ENCODE assay signal across 8 cellular contexts in genomic region chr2:68253211-68254068, GRCh38. TPM values are rescaled to one million over a fixed set of nuclear protein-coding genes. Genes with fewer than 3 reads are reported as not detected.
A peak's percentile ranks its signal among the peaks of the same experiment; 100 is the strongest.
DNase-seq lines count a peak whose midpoint lies in the region; ATAC-seq and TF ChIP-seq lines count a peak whose summit lies in the region.

No MANE protein-coding gene starts in this region.

- peak overlapping the region; percentile 44 for H3K4me2 ChIP-seq in mesendoderm (ENCODE audit: low read length)

- H4K8ac ChIP-seq in mesendoderm (ENCODE audit: low read depth, low read length), result no peak overlapping the region

- WGBS in mesendoderm (ENCODE audit: extremely low coverage, insufficient coverage, low lambda C conversion rate), result no CpG with 5 or more reads among the region's 16 CpGs

- H2BK5ac ChIP-seq in mesendoderm (ENCODE audit: low read length), result peak overlapping the region; percentile 1

- H3K27ac ChIP-seq in SJSA1 (peak overlapping the region; percentile 90), mesendoderm (ENCODE audit: low read depth, low read length) (peak overlapping the region; percentile 86), thoracic aorta (peak overlapping the region; percentile 92 to 95)

- H3K27me3 ChIP-seq in SJSA1 (replicated peaks), result no peaks in the 10 kb centered on the region
- H3K27me3 ChIP-seq in mesendoderm (ENCODE audit: insufficient read depth, low read length, poor library complexity), result no peaks in the 10 kb centered on the region
- no peaks in the 10 kb centered on the region for H3K27me3 ChIP-seq in thoracic aorta (replicated peaks; ENCODE audit: insufficient read depth)

- peaks cover 50% of the 10 kb centered on the region for H3K4me1 ChIP-seq in SJSA1 (replicated peaks)
- H3K4me1 ChIP-seq in mesendoderm (ENCODE audit: control insufficient read depth, low read depth, low read length), result peaks cover 6% of the 10 kb centered on the region
- H3K4me1 ChIP-seq in thoracic aorta (ENCODE audit: control insufficient read depth in 1 of 2, low read depth in 2 of 2), result peaks cover 31 to 42% of the 10 kb centered on the region in 2 donors

- peak overlapping the region; percentile 88 for H3K4me3 ChIP-seq in SJSA1
- H3K4me3 ChIP-seq in mesendoderm (ENCODE audit: low read length), result peak overlapping the region; percentile 87
- H3K4me3 ChIP-seq in thoracic aorta, result peak overlapping the region; percentile 93

- ATAC-seq in central memory CD8-positive, alpha-beta T cell (replicated peaks; ENCODE audit: extremely low read depth, poor library complexity, severe bottlenecking), result no peak
- ATAC-seq in thoracic aorta (ENCODE audit: insufficient number of reproducible peaks, low FRiP score, low read depth) (no peak), GM18907 (IDR thresholded peaks at IDR 0.05; ENCODE audit: unreplicated experiment) (no peak)

- peak overlapping the region; percentile 5 for H3K18ac ChIP-seq in mesendoderm (ENCODE audit: low read length)

- peaks cover 35% of the 10 kb centered on the region for H3K4me1 Mint-ChIP-seq in central memory CD8-positive, alpha-beta T cell

- H3K36me3 ChIP-seq in SJSA1 (peaks cover 24% of the 10 kb centered on the region), mesendoderm (ENCODE audit: control insufficient read depth, insufficient read depth, low read length) (no peaks in the 10 kb centered on the region), thoracic aorta (no peaks in the 10 kb centered on the region)

- H2BK120ac ChIP-seq in mesendoderm (ENCODE audit: low read depth, low read length), result no peak overlapping the region

- no peaks in the 10 kb centered on the region for H3K79me1 ChIP-seq in mesendoderm (ENCODE audit: low read length)

- no peak overlapping the region for H2BK15ac ChIP-seq in mesendoderm (replicated peaks; ENCODE audit: low read depth)

- H3K9me3 ChIP-seq in SJSA1 (replicated peaks), result no peaks in the 10 kb centered on the region; the same call in 1 of the 2 replicates
- H3K9me3 ChIP-seq in thoracic aorta, result no peaks in the 10 kb centered on the region

- H3K9me3 Mint-ChIP-seq in central memory CD8-positive, alpha-beta T cell, result no peaks in the 10 kb centered on the region

- peak overlapping the region; percentile 46 for H3K4ac ChIP-seq in mesendoderm (ENCODE audit: low read depth, low read length)

- H2AK5ac ChIP-seq in mesendoderm (ENCODE audit: low read length), result no peak overlapping the region

- H3K23ac ChIP-seq in mesendoderm (ENCODE audit: low read length), result no peak overlapping the region

- TF ChIP-seq CTCF in thoracic aorta (IDR thresholded peaks at IDR 0.05), result no peak

- no peak overlapping the region for H4K5ac ChIP-seq in mesendoderm (ENCODE audit: low read length)

- peak overlapping the region; percentile 91 for H3K27ac Mint-ChIP-seq in central memory CD8-positive, alpha-beta T cell (ENCODE audit: low read depth)

- H3K79me2 ChIP-seq in mesendoderm (ENCODE audit: control insufficient read depth, insufficient read depth, low read length), result peaks cover 26% of the 10 kb centered on the region

- peaks cover 24% of the 10 kb centered on the region for H3K36me3 Mint-ChIP-seq in central memory CD8-positive, alpha-beta T cell (ENCODE audit: insufficient read depth)

- H3K56ac ChIP-seq in mesendoderm (ENCODE audit: low read length), result peak overlapping the region; percentile 97

- DNase-seq in NCI-H748 (lab: John Stamatoyannopoulos, UW; ENCODE audit: unreplicated experiment), result peak; percentile 14
- DNase-seq in NCI-H748 treated with DMSO at 0.1 percent for 48 hours (lab: John Stamatoyannopoulos, UW), result no peak
- DNase-seq in SJSA1 (ENCODE audit: low read depth in 1 of 2, low spot score in 2 of 2), result peak in 1 of 2 experiments; percentile 57
- DNase-seq in central memory CD8-positive, alpha-beta T cell (ENCODE audit: low spot score in 2 of 2), result no peak
- DNase-seq in mesendoderm, result peak; percentile 42
- DNase-seq in thoracic aorta (ENCODE audit: low spot score), result no peak
- no peak for DNase-seq in amygdala (lab: John Stamatoyannopoulos, UW)

- H3K4me3 Mint-ChIP-seq in central memory CD8-positive, alpha-beta T cell, result peak overlapping the region; percentile 86

- H3K27me3 Mint-ChIP-seq in central memory CD8-positive, alpha-beta T cell, result no peaks in the 10 kb centered on the region

- peak overlapping the region; percentile 94 for H3K9ac ChIP-seq in mesendoderm (ENCODE audit: low read length)

RNA-seq across cellular contexts. Expression of gene PPP3R1, which starts 1.1 kb away (rescaled TPM):
- total RNA-seq in SJSA1 (2014; rRNA removed; shearing (Covaris generic)), result 18.7 and 26.5 TPM in 2 replicates
- 42.4 TPM for polyA plus RNA-seq in mesendoderm (2013, experiment 1 of 2)
- 42.0 TPM for polyA plus RNA-seq in mesendoderm (2013, experiment 2 of 2)
- total RNA-seq in thoracic aorta, result 10 to 100 TPM; 27.1 to 39.3 TPM

Comparison
In these comparisons a context has a peak if more than half of its experiments do, and no peak if none do; other contexts are left out.
1. DNase-seq: peak in NCI-H748 (single experiment) and mesendoderm (single experiment); none in NCI-H748 treated with DMSO at 0.1 percent for 48 hours (single experiment), central memory CD8-positive, alpha-beta T cell (0 of 2), thoracic aorta (single experiment) and amygdala (0 of 56).
2. Peak in every context shown above with its lines, with median percentiles within 50 percentile points of each other: H3K27ac ChIP-seq and H3K4me3 ChIP-seq.